Comparison of ENCODE assay signal across 11 cellular contexts in genomic region chr14:54529811-54530210, GRCh38.
A peak's percentile ranks its signal among the peaks of the same experiment; 100 is the strongest.
DNase-seq lines count a peak whose midpoint lies in the region; ATAC-seq and TF ChIP-seq lines count a peak whose summit lies in the region.
"Had no signal": no experiment of that assay in that cellular context is flagged by ENCODE, and none has a peak within 500 bp of the region (broad histone marks: within the 10 kb centered on the region; RNA-seq: fewer than 3 reads in every experiment).

No MANE protein-coding gene starts in this region.

- ATAC-seq in GM21360 (IDR thresholded peaks at IDR 0.05; ENCODE audit: unreplicated experiment): no peak
- ATAC-seq: lower lobe of right lung had no signal

- no peak overlapping the region for H3K4me3 ChIP-seq in epithelial cell of esophagus (ENCODE audit: low read length)
- no peak overlapping the region for H3K4me3 ChIP-seq in skeletal muscle cell (ENCODE audit: low read depth, low read length)
- H3K4me3 ChIP-seq: lower lobe of right lung, Peyer's patch had no signal

- TF ChIP-seq CTCF in epithelial cell of esophagus (IDR thresholded peaks at IDR 0.05; ENCODE audit: insufficient read depth, low read depth, low read length, missing control alignments): no peak

- DNase-seq in DMS79 treated with DMSO at 0.1 percent for 48 hours (lab: John Stamatoyannopoulos, UW) (peak; percentile 10), DMS79 (lab: John Stamatoyannopoulos, UW) (no peak), NCI-H226 (peak; percentile 24), epithelial cell of esophagus (ENCODE audit: low read depth) (peak; percentile 62), skeletal muscle cell (ENCODE audit: low read depth) (peak; percentile 21), NCI-H187 treated with DMSO at 0.1 percent for 48 hours (lab: John Stamatoyannopoulos, UW) (no peak), T-helper 2 cell (no peak)
- DNase-seq: Caco-2, lower lobe of right lung, Peyer's patch had no signal

Comparison
In these comparisons a context has a peak if more than half of its experiments do, and no peak if none do; other contexts are left out.
1. DNase-seq: peak in DMS79 treated with DMSO at 0.1 percent for 48 hours (single experiment), NCI-H226 (single experiment), epithelial cell of esophagus (single experiment) and skeletal muscle cell (single experiment); none in DMS79 (single experiment), NCI-H187 treated with DMSO at 0.1 percent for 48 hours (single experiment) and T-helper 2 cell (0 of 5).